Comparison of ENCODE assay signal across 8 cellular contexts in genomic region chr3:40452876-40453730, GRCh38.
DNase-seq lines count a peak whose midpoint lies in the region; ATAC-seq and TF ChIP-seq lines count a peak whose summit lies in the region.

No MANE protein-coding gene starts in this region.

- peak; percentile 99 for DNase-seq in AG08395 (ENCODE audit: low spot score)
- peak; percentile 97 for DNase-seq in NCI-H2227 (lab: John Stamatoyannopoulos, UW; ENCODE audit: unreplicated experiment)
- DNase-seq in cardiac fibroblast (ENCODE audit: low read depth in 2 of 2): peak; percentile 99
- DNase-seq in iPS-NIHi11 (ENCODE audit: low spot score): peak; percentile 98

- TF ChIP-seq CTCF in WI38 (IDR thresholded peaks at IDR 0.05; ENCODE audit: low read depth, low read length): no peak
- no peak for TF ChIP-seq CTCF in cardiac fibroblast (IDR thresholded peaks at IDR 0.05; ENCODE audit: low read depth, low read length)

- ATAC-seq in GM18909 (IDR thresholded peaks at IDR 0.05; ENCODE audit: poor library complexity, unreplicated experiment) (peak; percentile 95), HG03159 (IDR thresholded peaks at IDR 0.05; ENCODE audit: unreplicated experiment) (peak; percentile 94)

- peak overlapping the region; percentile 55 to 95 (median 90) for H3K27ac ChIP-seq in skin epidermis

- H3K4me3 ChIP-seq in WI38 (ENCODE audit: low read depth, low read length) (peak overlapping the region; percentile 74), cardiac fibroblast (replicated peaks in 1 of 2; ENCODE audit: low read depth in 2 of 2, low read length in 2 of 2) (peak overlapping the region; percentile 74 to 86), skin epidermis (peak overlapping the region; percentile 55 to 73 (median 61))

Comparison
In these comparisons a context has a peak if more than half of its experiments do, and no peak if none do; other contexts are left out.
1. Peak in every context shown above with its lines: DNase-seq, ATAC-seq, H3K4me3 ChIP-seq and H3K27ac ChIP-seq.